ENCODE assay signal across 8 cellular contexts in genomic region chr1:203216274-203217138, GRCh38. TPM values are rescaled to one million over a fixed set of nuclear protein-coding genes. Genes with fewer than 3 reads are reported as not detected.
DNase-seq lines count a peak whose midpoint lies in the region; ATAC-seq and TF ChIP-seq lines count a peak whose summit lies in the region.

No MANE protein-coding gene starts in this region.

- DNase-seq in CD4-positive, alpha-beta T cell = peak; percentile 13 to 48 (median 32)
- DNase-seq in HT1080 (ENCODE audit: low read depth) (peak; percentile 62), NOMO-1 (lab: John Stamatoyannopoulos, UW; ENCODE audit: unreplicated experiment in 2 of 2) (peak; percentile 48 to 77), epidermal melanocyte (ENCODE audit: insufficient read length, low spot score) (peak; percentile 44), middle frontal gyrus (ENCODE audit: extremely low spot score, low spot score) (peak; percentile 81)
- DNase-seq in activated CD8-positive, alpha-beta memory T cell treated with anti-CD3 and anti-CD28 coated beads, Interleukin-2, amount 10 ng/mL, durations not matched to agents 7 days and 5 days = peak; percentile 66
- peak; percentile 12 to 21 for DNase-seq in stimulated activated CD8-positive, alpha-beta memory T cell treated with anti-CD3 and anti-CD28 coated beads, Interleukin-7, amount 100 ng/mL, for 4 hours (ENCODE audit: low read depth in 2 of 2)

- POLR2A ChIA-PET in CD4-positive, alpha-beta T cell (lab: Charles Lee) = no interaction called here

- no peaks in the 10 kb centered on the region for H3K9me3 ChIP-seq in CD4-positive, alpha-beta T cell (ENCODE audit: control insufficient read depth, low read length)

- H3K9me3 Mint-ChIP-seq in CD4-positive, alpha-beta T cell = no peaks in the 10 kb centered on the region
- no peaks in the 10 kb centered on the region for H3K9me3 Mint-ChIP-seq in activated CD8-positive, alpha-beta memory T cell treated with anti-CD3 and anti-CD28 coated beads, Interleukin-2, amount 10 ng/mL, durations not matched to agents 7 days and 5 days (ENCODE audit: low read depth)

- CTCF ChIA-PET in CD4-positive, alpha-beta T cell (lab: Charles Lee) = interaction anchor here (0.6 to 2.4 kb wide), 7 partner anchors 8 to 752 kb away, joined by 3 to 25 read pairs (median 3); no protein-coding TSS in a partner anchor
- CTCF ChIA-PET in activated CD8-positive, alpha-beta memory T cell treated with anti-CD3 and anti-CD28 coated beads, Interleukin-2, amount 10 ng/mL, durations not matched to agents 7 days and 5 days (lab: Charles Lee) = interaction anchor here (0.6 to 7.8 kb wide), 39 partner anchors 8 to 277 kb away, joined by 3 to 106 read pairs (median 4); partner anchors contain the start of gene PPFIA4

- ATAC-seq in CD4-positive, alpha-beta T cell (ENCODE audit: poor library complexity) = peak; percentile 68
- peak; percentile 70 for ATAC-seq in activated CD8-positive, alpha-beta memory T cell treated with anti-CD3 and anti-CD28 coated beads, Interleukin-2, amount 10 ng/mL, durations not matched to agents 7 days and 5 days
- ATAC-seq in GM21515 (IDR thresholded peaks at IDR 0.05; ENCODE audit: unreplicated experiment) = no peak

- H3K27ac Mint-ChIP-seq in CD4-positive, alpha-beta T cell = no peak overlapping the region
- no peak overlapping the region for H3K27ac Mint-ChIP-seq in activated CD8-positive, alpha-beta memory T cell treated with anti-CD3 and anti-CD28 coated beads, Interleukin-2, amount 10 ng/mL, durations not matched to agents 7 days and 5 days

- H3K27me3 Mint-ChIP-seq in CD4-positive, alpha-beta T cell = peaks cover 16% of the 10 kb centered on the region
- H3K27me3 Mint-ChIP-seq in activated CD8-positive, alpha-beta memory T cell treated with anti-CD3 and anti-CD28 coated beads, Interleukin-2, amount 10 ng/mL, durations not matched to agents 7 days and 5 days = peaks cover 20% of the 10 kb centered on the region

- no peaks in the 10 kb centered on the region for H3K36me3 Mint-ChIP-seq in CD4-positive, alpha-beta T cell (ENCODE audit: low read depth)
- H3K36me3 Mint-ChIP-seq in activated CD8-positive, alpha-beta memory T cell treated with anti-CD3 and anti-CD28 coated beads, Interleukin-2, amount 10 ng/mL, durations not matched to agents 7 days and 5 days = no peaks in the 10 kb centered on the region

- H3K27ac ChIP-seq in CD4-positive, alpha-beta T cell (ENCODE audit: low read depth, low read length) = no peak overlapping the region

- intact Hi-C loops in CD4-positive, alpha-beta T cell (cut with DNase I, micrococcal nuclease) = loop anchor here in 1 of 2 experiments (1.0 kb wide), 1 partner anchor 177 kb away; no protein-coding TSS in a partner anchor

- H3K4me3 Mint-ChIP-seq in CD4-positive, alpha-beta T cell = no peak overlapping the region
- no peak overlapping the region for H3K4me3 Mint-ChIP-seq in activated CD8-positive, alpha-beta memory T cell treated with anti-CD3 and anti-CD28 coated beads, Interleukin-2, amount 10 ng/mL, durations not matched to agents 7 days and 5 days

- peaks cover 6% of the 10 kb centered on the region for H3K4me1 Mint-ChIP-seq in CD4-positive, alpha-beta T cell (ENCODE audit: low read depth)
- no peaks in the 10 kb centered on the region for H3K4me1 Mint-ChIP-seq in activated CD8-positive, alpha-beta memory T cell treated with anti-CD3 and anti-CD28 coated beads, Interleukin-2, amount 10 ng/mL, durations not matched to agents 7 days and 5 days

- peak; percentile 81 for TF ChIP-seq CTCF in CD4-positive, alpha-beta T cell (IDR thresholded peaks at IDR 0.05)

- no peaks in the 10 kb centered on the region for H3K27me3 ChIP-seq in CD4-positive, alpha-beta T cell (ENCODE audit: control insufficient read depth, insufficient read depth, low read length)

RNA-seq across cellular contexts. Expression of gene CHIT1, which starts 13.0 kb away (rescaled TPM):
- 1 to 10 TPM in 1 of 2 experiments, under 1 TPM in 1; 0.58 to 1.1 TPM for total RNA-seq in CD4-positive, alpha-beta T cell
- total RNA-seq in HT1080 (2014; rRNA removed; shearing (Covaris generic)) = not detected in 2 replicates
- not detected in 2 replicates for polyA plus RNA-seq in HT1080 (2015; cell fraction: cytosol; rRNA removed)
- polyA plus RNA-seq in HT1080 (2015; cell fraction: nucleus; rRNA removed) = not detected in 2 replicates
- total RNA-seq in activated CD8-positive, alpha-beta memory T cell treated with anti-CD3 and anti-CD28 coated beads, Interleukin-2, amount 10 ng/mL, durations not matched to agents 7 days and 5 days = under 1 TPM; 0.41 to 0.94 TPM

RNA-seq across cellular contexts. Expression of gene CHI3L1, which starts 30.0 kb away (rescaled TPM):
- total RNA-seq in CD4-positive, alpha-beta T cell = not detected
- 3.3 and 5.7 TPM in 2 replicates for total RNA-seq in HT1080 (2014; rRNA removed; shearing (Covaris generic))
- polyA plus RNA-seq in HT1080 (2015; cell fraction: cytosol; rRNA removed) = 0.37 and 0.43 TPM in 2 replicates
- polyA plus RNA-seq in HT1080 (2015; cell fraction: nucleus; rRNA removed) = 3.2 and 4.4 TPM in 2 replicates
- total RNA-seq in activated CD8-positive, alpha-beta memory T cell treated with anti-CD3 and anti-CD28 coated beads, Interleukin-2, amount 10 ng/mL, durations not matched to agents 7 days and 5 days = not detected

RNA-seq across cellular contexts. Expression of gene MYBPH, which starts 40.9 kb away (rescaled TPM):
- total RNA-seq in CD4-positive, alpha-beta T cell = not detected
- not detected in 2 replicates for total RNA-seq in HT1080 (2014; rRNA removed; shearing (Covaris generic))
- not detected in 2 replicates for polyA plus RNA-seq in HT1080 (2015; cell fraction: cytosol; rRNA removed)
- polyA plus RNA-seq in HT1080 (2015; cell fraction: nucleus; rRNA removed) = not detected in 2 replicates
- total RNA-seq in activated CD8-positive, alpha-beta memory T cell treated with anti-CD3 and anti-CD28 coated beads, Interleukin-2, amount 10 ng/mL, durations not matched to agents 7 days and 5 days = not detected

Comparison
In these comparisons a context has a peak if more than half of its experiments do, and no peak if none do; other contexts are left out.
1. DNase-seq: peak in every context shown above with its lines; median percentile 81 in middle frontal gyrus; 66 in activated CD8-positive, alpha-beta memory T cell treated with anti-CD3 and anti-CD28 coated beads, Interleukin-2, amount 10 ng/mL, durations not matched to agents 7 days and 5 days; 62 in NOMO-1; 62 in HT1080; 44 in epidermal melanocyte; 32 in CD4-positive, alpha-beta T cell; 16 in stimulated activated CD8-positive, alpha-beta memory T cell treated with anti-CD3 and anti-CD28 coated beads, Interleukin-7, amount 100 ng/mL, for 4 hours.